In the genomic region with DNA sequence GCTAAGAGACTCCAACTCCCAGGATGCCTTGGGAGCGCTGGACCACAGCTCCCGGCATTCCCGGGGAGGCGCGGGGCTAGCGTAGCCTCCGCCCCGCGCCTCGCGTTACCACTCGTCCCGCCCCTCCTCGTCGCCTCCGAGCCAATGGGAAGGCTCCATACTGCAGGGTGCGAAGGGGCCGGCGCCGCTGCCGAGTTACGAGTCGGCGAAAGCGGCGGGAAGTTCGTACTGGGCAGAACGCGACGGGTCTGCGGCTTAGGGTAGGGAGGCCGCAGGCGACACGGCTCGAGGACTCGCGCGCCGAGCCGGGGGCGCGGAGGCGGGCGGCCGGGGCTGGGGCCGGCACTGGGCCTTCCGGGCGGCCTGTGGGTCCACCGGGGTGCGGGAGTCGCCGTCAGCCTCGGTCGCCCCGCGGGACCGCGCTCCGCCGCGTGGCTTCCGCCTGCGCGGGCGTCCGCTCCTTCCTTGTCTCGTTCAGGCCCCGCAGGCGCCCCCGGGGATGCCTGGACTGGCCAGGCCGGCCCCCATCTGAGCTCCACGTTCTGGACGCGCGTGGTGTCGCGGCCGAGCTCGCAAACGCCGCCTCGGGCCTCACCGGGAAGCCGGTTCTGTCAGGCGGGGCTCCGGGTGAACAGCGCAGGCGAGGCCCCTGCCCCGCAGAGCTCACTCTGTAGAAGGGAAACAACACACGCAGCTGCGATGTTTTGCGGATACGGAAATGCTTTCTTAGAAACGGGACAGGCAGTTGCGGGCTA, we compare ENCODE assay signal across 8 cellular contexts. TPM values are rescaled to one million over a fixed set of nuclear protein-coding genes. Genes with fewer than 3 reads are reported as not detected.
DNase-seq lines count a peak whose midpoint lies in the region; ATAC-seq and TF ChIP-seq lines count a peak whose summit lies in the region.

Gene VRK1 (plus strand): TSS at position 195 of the 755 bp plus-strand sequence. CDS start 36,090 bp downstream, outside the sequence.

- POLR2A ChIA-PET in PC-3 (lab: Charles Lee; ENCODE audit: unreplicated experiment), result no interaction called here

- no peaks in the 10 kb centered on the region for H3K9me2 ChIP-seq in PC-3 (replicated peaks; ENCODE audit: low read length)

- TF ChIP-seq CTCF in PC-3 (conservative IDR thresholded peaks at IDR 0.05; ENCODE audit: low read depth, low read length) (no peak), epithelial cell of proximal tubule (conservative IDR thresholded peaks at IDR 0.05; ENCODE audit: low read depth, low read length) (no peak)

- peaks cover 50% of the 10 kb centered on the region for H3K79me2 ChIP-seq in PC-3 (ENCODE audit: low read length)

- peaks cover 33% of the 10 kb centered on the region for H4K20me1 ChIP-seq in PC-3 (ENCODE audit: low read length)

- no peaks in the 10 kb centered on the region for H3F3A ChIP-seq in PC-3 (ENCODE audit: low read length, unreplicated experiment)

- DNase-seq in DMS53 (lab: John Stamatoyannopoulos, UW) (peak; percentile 97), PC-3 (peak; percentile 97), activated T-cell treated with anti-CD3 and anti-CD28 coated beads for 4 hours (peak; percentile 95), epithelial cell of proximal tubule (ENCODE audit: low read depth) (peak; percentile 37), mucosa of gallbladder (ENCODE audit: low spot score) (peak; percentile 97)
- peak; percentile 92 for DNase-seq in Jurkat, Clone E6-1 (ENCODE audit: low read depth, low spot score)
- DNase-seq in stimulated activated CD8-positive, alpha-beta memory T cell treated with anti-CD3 and anti-CD28 coated beads, Interleukin-4, amount 100 ng/mL, for 24 hours (ENCODE audit: low read depth), result peak; percentile 94

- peak within 1 kb of the TSS; percentile 93 for H3K9ac ChIP-seq in PC-3 (ENCODE audit: low read length)

- peak within 1 kb of the TSS; percentile 95 for H3K4me2 ChIP-seq in PC-3 (ENCODE audit: low read length)

- CTCF ChIA-PET in PC-3 (lab: Charles Lee), result interaction anchor here (0.6 to 1.1 kb wide), 2 partner anchors 14 to 55 kb away, joined by 3 to 4 read pairs; no protein-coding TSS in a partner anchor

- 0 out of 2 replicates have a peak, but pooled peaks cover 3% of the 10 kb centered on the region for H3K36me3 ChIP-seq in PC-3 (ENCODE audit: low read depth, low read length)

- peak within 1 kb of the TSS; percentile 47 for H2AFZ ChIP-seq in PC-3 (ENCODE audit: low read length)

- BruUV-seq in PC-3 (replicated peaks; lab: Mats Ljungman, UMichigan), result no TSS peak

- peak within 1 kb of the TSS; percentile 72 for H3K4me3 ChIP-seq in Jurkat, Clone E6-1 (ENCODE audit: low read length)
- H3K4me3 ChIP-seq in PC-3 (ENCODE audit: low read length) (peak within 1 kb of the TSS; percentile 90), epithelial cell of proximal tubule (ENCODE audit: low read depth, low read length) (peak within 1 kb of the TSS; percentile 94)

- no peaks in the 10 kb centered on the region for H3K27me3 ChIP-seq in PC-3 (ENCODE audit: low read length)

- peaks cover 24% of the 10 kb centered on the region for H3K4me1 ChIP-seq in PC-3 (ENCODE audit: insufficient read depth, low read length)

- peak; percentile 98 for ATAC-seq in GM21717 (IDR thresholded peaks at IDR 0.05; ENCODE audit: unreplicated experiment)
- ATAC-seq in PC-3, result peak; percentile 98

- intact Hi-C loops in PC-3 (cut with micrococcal nuclease), result loop anchor here (5.0 kb wide), 3 partner anchors 55 to 280 kb away; no protein-coding TSS in a partner anchor

- H3K9me3 ChIP-seq in PC-3 (ENCODE audit: low read length), result no peaks in the 10 kb centered on the region

- peak within 1 kb of the TSS; percentile 34; the same call in 1 of the 2 replicates for H3K27ac ChIP-seq in PC-3 (ENCODE audit: low read length)

RNA-seq across cellular contexts. Expression of gene VRK1, which starts in this region (rescaled TPM):
- polyA plus RNA-seq in Jurkat, Clone E6-1 (2012; ENCODE audit: insufficient read depth, insufficient read length), result 114 TPM
- total RNA-seq in PC-3 (2014; rRNA removed) (39.1 and 46.7 TPM in 2 replicates), epithelial cell of proximal tubule (47.3 and 56.1 TPM in 2 replicates), mucosa of gallbladder (12.1 TPM)

Comparison
In these comparisons a context has a peak if more than half of its experiments do, and no peak if none do; other contexts are left out.
1. Peak in every context shown above with its lines: DNase-seq, ATAC-seq, H3K4me3 ChIP-seq and H3K27ac ChIP-seq.
2. DNase-seq: peak in every context shown above with its lines; median percentile 97 in DMS53; 97 in PC-3; 97 in mucosa of gallbladder; 95 in activated T-cell treated with anti-CD3 and anti-CD28 coated beads for 4 hours; 94 in stimulated activated CD8-positive, alpha-beta memory T cell treated with anti-CD3 and anti-CD28 coated beads, Interleukin-4, amount 100 ng/mL, for 24 hours; 92 in Jurkat, Clone E6-1; 37 in epithelial cell of proximal tubule.